Comparison of ENCODE assay signal across 21 cellular contexts in genomic region chr17:74078363-74078762, GRCh38.
"Had no signal": no experiment of that assay in that cellular context is flagged by ENCODE, and none has a peak within 500 bp of the region (broad histone marks: within the 10 kb centered on the region; RNA-seq: fewer than 3 reads in every experiment).

No MANE protein-coding gene starts in this region.

- H3K27ac Mint-ChIP-seq: activated B cell treated with CpG ODN at 0.5 μM for 24 hours; activated CD4-positive, alpha-beta T cell treated with anti-CD3 and anti-CD28 coated beads, Interleukin-2, amount 10 ng/mL, durations not matched to agents 24 days and 14 days; activated CD8-positive, alpha-beta memory T cell treated with anti-CD3 and anti-CD28 coated beads, Interleukin-2, amount 10 ng/mL, durations not matched to agents 7 days and 5 days; activated naive CD4-positive, alpha-beta T cell treated with anti-CD3 and anti-CD28 coated beads, Interleukin-2, amount 50 U/mL, for 24 hours; activated T-cell treated with anti-CD3 and anti-CD28 coated beads, Interleukin-2, amount 50 U/mL, for 24 hours; activated T-helper 1 cell treated with anti-CD3 and anti-CD28 coated beads, Interleukin-12 subunit alpha, Interleukin-12 subunit beta, Interleukin-2, Interleukin-4 antibody, amounts not matched to agents 30 ng/mL and 10 ng/mL and 1 ng/mL, durations not matched to agents 14 hours and 24 hours and 36 hours; T-cell had no signal

- H3K27me3 Mint-ChIP-seq: activated CD4-positive, alpha-beta T cell treated with anti-CD3 and anti-CD28 coated beads, Interleukin-2, amount 10 ng/mL, durations not matched to agents 24 days and 14 days had no signal

- H3K36me3 Mint-ChIP-seq: activated CD8-positive, alpha-beta memory T cell treated with anti-CD3 and anti-CD28 coated beads, Interleukin-2, amount 10 ng/mL, durations not matched to agents 7 days and 5 days; activated naive CD4-positive, alpha-beta T cell treated with anti-CD3 and anti-CD28 coated beads, Interleukin-2, amount 50 U/mL, for 24 hours; T-cell had no signal

- H3K4me1 Mint-ChIP-seq: activated B cell treated with CpG ODN at 0.5 μM for 24 hours; activated CD4-positive, alpha-beta T cell treated with anti-CD3 and anti-CD28 coated beads, Interleukin-2, amount 10 ng/mL, durations not matched to agents 24 days and 14 days; activated CD8-positive, alpha-beta memory T cell treated with anti-CD3 and anti-CD28 coated beads, Interleukin-2, amount 10 ng/mL, durations not matched to agents 7 days and 5 days; activated naive CD4-positive, alpha-beta T cell treated with anti-CD3 and anti-CD28 coated beads, Interleukin-2, amount 50 U/mL, for 24 hours; T-cell had no signal

- H3K4me3 Mint-ChIP-seq: activated B cell treated with CpG ODN at 0.5 μM for 24 hours; activated CD4-positive, alpha-beta T cell treated with anti-CD3 and anti-CD28 coated beads, Interleukin-2, amount 10 ng/mL, durations not matched to agents 24 days and 14 days; activated CD8-positive, alpha-beta memory T cell treated with anti-CD3 and anti-CD28 coated beads, Interleukin-2, amount 10 ng/mL, durations not matched to agents 7 days and 5 days; activated naive CD4-positive, alpha-beta T cell treated with anti-CD3 and anti-CD28 coated beads, Interleukin-2, amount 50 U/mL, for 24 hours; activated T-cell treated with anti-CD3 and anti-CD28 coated beads, Interleukin-2, amount 50 U/mL, for 24 hours; activated T-helper 1 cell treated with anti-CD3 and anti-CD28 coated beads, Interleukin-12 subunit alpha, Interleukin-12 subunit beta, Interleukin-2, Interleukin-4 antibody, amounts not matched to agents 30 ng/mL and 10 ng/mL and 1 ng/mL, durations not matched to agents 14 hours and 24 hours and 36 hours; T-cell had no signal

- H3K9me3 Mint-ChIP-seq: activated CD4-positive, alpha-beta T cell treated with anti-CD3 and anti-CD28 coated beads, Interleukin-2, amount 10 ng/mL, durations not matched to agents 24 days and 14 days; activated naive CD4-positive, alpha-beta T cell treated with anti-CD3 and anti-CD28 coated beads, Interleukin-2, amount 50 U/mL, for 24 hours; activated T-cell treated with anti-CD3 and anti-CD28 coated beads, Interleukin-2, amount 50 U/mL, for 24 hours; activated T-helper 1 cell treated with anti-CD3 and anti-CD28 coated beads, Interleukin-12 subunit alpha, Interleukin-12 subunit beta, Interleukin-2, Interleukin-4 antibody, amounts not matched to agents 30 ng/mL and 10 ng/mL and 1 ng/mL, durations not matched to agents 14 hours and 24 hours and 36 hours had no signal

- ATAC-seq: activated CD8-positive, alpha-beta memory T cell treated with anti-CD3 and anti-CD28 coated beads, Interleukin-2, amount 10 ng/mL, durations not matched to agents 7 days and 5 days; T-cell had no signal

- DNase-seq: activated B cell treated with CpG ODN at 0.5 μM for 24 hours; activated CD4-positive, alpha-beta T cell treated with anti-CD3 and anti-CD28 coated beads for 1 hour; activated CD4-positive, alpha-beta T cell treated with anti-CD3 and anti-CD28 coated beads, Interleukin-2, amount 10 ng/mL, durations not matched to agents 24 days and 14 days; activated CD4-positive, alpha-beta T cell treated with anti-CD3 and anti-CD28 coated beads, Interleukin-2, amount 50 U/mL, for 48 hours; activated CD8-positive, alpha-beta memory T cell treated with anti-CD3 and anti-CD28 coated beads, Interleukin-2, amount 10 ng/mL, durations not matched to agents 7 days and 5 days; activated effector memory CD4-positive, alpha-beta T cell treated with Interleukin-2 at 50 U/mL for 16 hours; activated naive CD4-positive, alpha-beta T cell; activated T-cell treated with anti-CD3 and anti-CD28 coated beads, Interleukin-2, amount 50 U/mL, for 24 hours; aorta; caudate nucleus; Kasumi-1; KBM-7; NCI-H1694 treated with DMSO at 0.1 percent for 48 hours; NCI-H2029 treated with DMSO at 0.1 percent for 48 hours; NCI-H526; SIG-M5; T-cell; T-helper 2 cell; T1000 had no signal
